In genomic region chr1:226407497-226408284, GRCh38 we compare ENCODE assay signal across 1 cellular context.
A peak's percentile ranks its signal among the peaks of the same experiment; 100 is the strongest.
TF ChIP-seq lines count a peak whose summit lies in the region.

PARP1 (minus strand) TSS chr1:226408093; CDS start chr1:226407929, 164 bp downstream.

TF ChIP-seq in K562, 482 proteins besides CTCF, POLR2A, EP300 and RAD21 (continued from another document):
- TF ChIP-seq, protein P1, sequence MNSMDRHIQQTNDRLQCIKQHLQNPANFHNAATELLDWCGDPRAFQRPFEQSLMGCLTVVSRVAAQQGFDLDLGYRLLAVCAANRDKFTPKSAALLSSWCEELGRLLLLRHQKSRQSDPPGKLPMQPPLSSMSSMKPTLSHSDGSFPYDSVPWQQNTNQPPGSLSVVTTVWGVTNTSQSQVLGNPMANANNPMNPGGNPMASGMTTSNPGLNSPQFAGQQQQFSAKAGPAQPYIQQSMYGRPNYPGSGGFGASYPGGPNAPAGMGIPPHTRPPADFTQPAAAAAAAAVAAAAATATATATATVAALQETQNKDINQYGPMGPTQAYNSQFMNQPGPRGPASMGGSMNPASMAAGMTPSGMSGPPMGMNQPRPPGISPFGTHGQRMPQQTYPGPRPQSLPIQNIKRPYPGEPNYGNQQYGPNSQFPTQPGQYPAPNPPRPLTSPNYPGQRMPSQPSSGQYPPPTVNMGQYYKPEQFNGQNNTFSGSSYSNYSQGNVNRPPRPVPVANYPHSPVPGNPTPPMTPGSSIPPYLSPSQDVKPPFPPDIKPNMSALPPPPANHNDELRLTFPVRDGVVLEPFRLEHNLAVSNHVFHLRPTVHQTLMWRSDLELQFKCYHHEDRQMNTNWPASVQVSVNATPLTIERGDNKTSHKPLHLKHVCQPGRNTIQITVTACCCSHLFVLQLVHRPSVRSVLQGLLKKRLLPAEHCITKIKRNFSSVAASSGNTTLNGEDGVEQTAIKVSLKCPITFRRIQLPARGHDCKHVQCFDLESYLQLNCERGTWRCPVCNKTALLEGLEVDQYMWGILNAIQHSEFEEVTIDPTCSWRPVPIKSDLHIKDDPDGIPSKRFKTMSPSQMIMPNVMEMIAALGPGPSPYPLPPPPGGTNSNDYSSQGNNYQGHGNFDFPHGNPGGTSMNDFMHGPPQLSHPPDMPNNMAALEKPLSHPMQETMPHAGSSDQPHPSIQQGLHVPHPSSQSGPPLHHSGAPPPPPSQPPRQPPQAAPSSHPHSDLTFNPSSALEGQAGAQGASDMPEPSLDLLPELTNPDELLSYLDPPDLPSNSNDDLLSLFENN (IDR thresholded peaks at IDR 0.05; ENCODE audit: low read depth in 2 of 2, low read length in 2 of 2) = peak; percentile 55 to 92
- TF ChIP-seq PATZ1 (CRISPR knock-in tag; IDR thresholded peaks at IDR 0.05; ENCODE audit: borderline replicate concordance) (no peak), MTA1 (IDR thresholded peaks at IDR 0.05; ENCODE audit: borderline replicate concordance) (0 out of 2 replicates have a peak, but pooled peaks have one; percentile 19), CBFB (CRISPR knock-in tag; IDR thresholded peaks at IDR 0.05) (peak; percentile 25; the same call in 1 of the 2 replicates), TFAP4 (CRISPR knock-in tag; IDR thresholded peaks at IDR 0.05; ENCODE audit: borderline replicate concordance) (peak; percentile 80), CREBBP (IDR thresholded peaks at IDR 0.05; ENCODE audit: low read depth, low read length) (no peak), ZNF184 (CRISPR knock-in tag; IDR thresholded peaks at IDR 0.05) (no peak), NR2F6 (CRISPR knock-in tag; IDR thresholded peaks at IDR 0.05) (no peak), ZNF79 (CRISPR knock-in tag; IDR thresholded peaks at IDR 0.05; ENCODE audit: low read depth) (no peak), DACH1 (IDR thresholded peaks at IDR 0.05; ENCODE audit: partially characterized antibody) (no peak), MAFF (IDR thresholded peaks at IDR 0.05; ENCODE audit: low read length) (peak; percentile 96), RBM22 (IDR thresholded peaks at IDR 0.05; ENCODE audit: low read depth, low read length, poor library complexity, severe bottlenecking) (peak; percentile 61), SRSF1 (IDR thresholded peaks at IDR 0.05; ENCODE audit: low read depth, low read length) (no peak), ZNF507 (tag; conservative IDR thresholded peaks at IDR 0.05) (no peak), RBM15 (IDR thresholded peaks at IDR 0.05; ENCODE audit: insufficient read depth, low read length) (no peak), XRCC4 (IDR thresholded peaks at IDR 0.05; ENCODE audit: extremely low read depth, insufficient read depth, insufficient read length) (no peak), XRCC3 (IDR thresholded peaks at IDR 0.05) (no peak), ATF7 (IDR thresholded peaks at IDR 0.05) (peak; percentile 83), HDAC8 (tag; IDR thresholded peaks at IDR 0.05) (0 out of 2 replicates have a peak, but pooled peaks have one; percentile 30)
